In genomic region chr5:65623482-65623881, GRCh38 we compare ENCODE assay signal across 8 cellular contexts. TPM values are rescaled to one million over a fixed set of nuclear protein-coding genes. Genes with fewer than 3 reads are reported as not detected.
DNase-seq lines count a peak whose midpoint lies in the region; ATAC-seq and TF ChIP-seq lines count a peak whose summit lies in the region.

No MANE protein-coding gene starts in this region.

- ATAC-seq in right lobe of liver: no peak
- ATAC-seq in upper lobe of right lung: no peak

- TF ChIP-seq POLR2A in adrenal gland (IDR thresholded peaks at IDR 0.05): no peak
- no peak for TF ChIP-seq POLR2A in right lobe of liver (IDR thresholded peaks at IDR 0.05)

- H3K4me1 ChIP-seq in adrenal gland (replicated peaks in 1 of 2) (peaks cover 14 to 42% of the 10 kb centered on the region in 2 donors), right lobe of liver (peaks cover 0 to 23% (median 9%) of the 10 kb centered on the region in 4 donors), upper lobe of right lung (peaks cover 22% of the 10 kb centered on the region)

- TF ChIP-seq CTCF in adrenal gland (IDR thresholded peaks at IDR 0.05) (no peak), right lobe of liver (IDR thresholded peaks at IDR 0.05) (no peak), upper lobe of right lung (IDR thresholded peaks at IDR 0.05) (no peak)

- peaks cover 39% of the 10 kb centered on the region for H3K4me1 Mint-ChIP-seq in activated naive CD4-positive, alpha-beta T cell treated with anti-CD3 and anti-CD28 coated beads, Interleukin-2, amount 10 ng/mL, durations not matched to agents 7 days and 5 days

- H3K27me3 ChIP-seq in adrenal gland (no peaks in the 10 kb centered on the region), right lobe of liver (no peaks in the 10 kb centered on the region), upper lobe of right lung (no peaks in the 10 kb centered on the region)

- peak overlapping the region; percentile 93 for H3K4me3 Mint-ChIP-seq in activated naive CD4-positive, alpha-beta T cell treated with anti-CD3 and anti-CD28 coated beads, Interleukin-2, amount 10 ng/mL, durations not matched to agents 7 days and 5 days

- 3 to 7% (median 5%) methylated on average over 9 of the region's 9 CpGs for WGBS in adrenal gland, 4 donors
- WGBS in right lobe of liver (ENCODE audit: insufficient coverage, low coverage, low lambda C conversion rate, missing lambda C conversion rate): 4% methylated on average over 9 of the region's 9 CpGs

- CTCF ChIA-PET in activated naive CD4-positive, alpha-beta T cell treated with anti-CD3 and anti-CD28 coated beads, Interleukin-2, amount 10 ng/mL, durations not matched to agents 7 days and 5 days (lab: Charles Lee): interaction anchor here (0.9 to 1.2 kb wide), 3 partner anchors 32 to 106 kb away, joined by 3 read pairs; partner anchors contain the start of genes CENPK and PPWD1

- peaks cover 1% of the 10 kb centered on the region for H3K36me3 Mint-ChIP-seq in activated naive CD4-positive, alpha-beta T cell treated with anti-CD3 and anti-CD28 coated beads, Interleukin-2, amount 10 ng/mL, durations not matched to agents 7 days and 5 days

- H3K36me3 ChIP-seq in adrenal gland (replicated peaks in 1 of 2) (peaks cover 0 to 4% of the 10 kb centered on the region in 2 donors), right lobe of liver (no peaks in the 10 kb centered on the region), upper lobe of right lung (no peaks in the 10 kb centered on the region)

- H3K27ac ChIP-seq in adrenal gland: peak overlapping the region in 3 of 5 donors; percentile 75 to 90 (median 84)
- H3K27ac ChIP-seq in right lobe of liver: peak overlapping the region in 1 of 3 donors; percentile 79
- peak overlapping the region; percentile 83 for H3K27ac ChIP-seq in upper lobe of right lung

- no peak for DNase-seq in activated naive CD4-positive, alpha-beta T cell treated with anti-CD3 and anti-CD28 coated beads, Interleukin-2, amount 10 ng/mL, durations not matched to agents 7 days and 5 days
- no peak for DNase-seq in activated naive CD4-positive, alpha-beta T cell treated with Interleukin-2 at 50 U/mL for 16 hours
- DNase-seq in adrenal gland: no peak
- DNase-seq in right lobe of liver: no peak
- no peak for DNase-seq in upper lobe of right lung
- no peak for DNase-seq in GDM1 (lab: John Stamatoyannopoulos, UW)
- DNase-seq in superior temporal gyrus (ENCODE audit: extremely low spot score): no peak
- no peak for DNase-seq in SHP77 (lab: John Stamatoyannopoulos, UW)

- H3K9me3 Mint-ChIP-seq in activated naive CD4-positive, alpha-beta T cell treated with anti-CD3 and anti-CD28 coated beads, Interleukin-2, amount 10 ng/mL, durations not matched to agents 7 days and 5 days: no peaks in the 10 kb centered on the region

- H3K4me3 ChIP-seq in adrenal gland (peak overlapping the region; percentile 22 to 90 (median 56)), right lobe of liver (peak overlapping the region; percentile 71 to 91 (median 87)), upper lobe of right lung (peak overlapping the region; percentile 96)

- H3K27ac Mint-ChIP-seq in activated naive CD4-positive, alpha-beta T cell treated with anti-CD3 and anti-CD28 coated beads, Interleukin-2, amount 10 ng/mL, durations not matched to agents 7 days and 5 days: peak overlapping the region; percentile 98

- H3K27me3 Mint-ChIP-seq in activated naive CD4-positive, alpha-beta T cell treated with anti-CD3 and anti-CD28 coated beads, Interleukin-2, amount 10 ng/mL, durations not matched to agents 7 days and 5 days: no peaks in the 10 kb centered on the region

- H3K9me3 ChIP-seq in adrenal gland (replicated peaks in 1 of 3) (no peaks in the 10 kb centered on the region), right lobe of liver (no peaks in the 10 kb centered on the region), upper lobe of right lung (no peaks in the 10 kb centered on the region)

- intact Hi-C loops in adrenal gland (cut with DNase I) (no loop called here), right lobe of liver (cut with DNase I) (no loop called here), upper lobe of right lung (cut with DNase I) (no loop called here)

RNA-seq across cellular contexts. Expression of gene TRIM23, which starts 0.7 kb away (rescaled TPM):
- total RNA-seq in adrenal gland (10 to 100 TPM; 12.8 to 31.7 (median 18.6) TPM), right lobe of liver (10 to 100 TPM in 1 of 6 experiments, 1 to 10 TPM in 5; 3.7 to 10.1 (median 7.6) TPM), upper lobe of right lung (14.7 TPM)
- 10 to 100 TPM in 1 of 3 donors, 1 to 10 TPM in 2; 4.2 to 14.1 (median 4.7) TPM for polyA plus RNA-seq in adrenal gland

RNA-seq across cellular contexts. Expression of gene SHLD3, which starts 1.3 kb away (rescaled TPM):
- total RNA-seq in adrenal gland (10 to 100 TPM in 1 of 8 donors, 1 to 10 TPM in 7; 1.0 to 11.7 (median 2.8) TPM), right lobe of liver (1 to 10 TPM in 3 of 6 experiments, under 1 TPM in 3; 0.76 to 1.8 (median 1.2) TPM), upper lobe of right lung (3.4 TPM)
- polyA plus RNA-seq in adrenal gland: 1 to 10 TPM; 2.8 to 5.5 (median 3.9) TPM

RNA-seq across cellular contexts. Expression of gene TRAPPC13, which starts 1.3 kb away (rescaled TPM):
- total RNA-seq in adrenal gland: 10 to 100 TPM in 7 of 8 donors, 1 to 10 TPM in 1; 9.8 to 53.6 (median 17.5) TPM
- polyA plus RNA-seq in adrenal gland: 10 to 100 TPM; 14.9 to 26.9 (median 19.5) TPM
- 10 to 100 TPM in 2 of 6 experiments, 1 to 10 TPM in 4; 6.7 to 14.3 (median 9.0) TPM for total RNA-seq in right lobe of liver
- total RNA-seq in upper lobe of right lung: 19.6 TPM
